Comparison of ENCODE assay signal across 25 cellular contexts in genomic region chr12:131801254-131801866, GRCh38. TPM values are rescaled to one million over a fixed set of nuclear protein-coding genes. Genes with fewer than 3 reads are reported as not detected.
"Had no signal": no experiment of that assay in that cellular context is flagged by ENCODE, and none has a peak within 500 bp of the region (broad histone marks: within the 10 kb centered on the region; RNA-seq: fewer than 3 reads in every experiment).

No MANE protein-coding gene starts in this region.

- H3K9ac ChIP-seq: parathyroid adenoma had no signal

- DNase-seq: dermis blood vessel endothelial cell; effector memory CD4-positive, alpha-beta T cell; foreskin keratinocyte; heart left ventricle; hippocampal formation; left ventricle myocardium superior; lower lobe of right lung; naive thymus-derived CD8-positive, alpha-beta T cell; sigmoid colon; stimulated activated CD4-positive, alpha-beta T cell treated with anti-CD3 and anti-CD28 coated beads, Interleukin-2, amount 100 ng/mL, for 24 hours; stimulated activated CD4-positive, alpha-beta T cell treated with anti-CD3 and anti-CD28 coated beads, Interleukin-4, amount 100 ng/mL, for 24 hours; stimulated activated naive CD4-positive, alpha-beta T cell treated with Interleukin-2 at 50 U/mL for 16 hours; stomach; thyroid gland; trophoblast cell had no signal

- H3K4me3 ChIP-seq: coronary artery, esophagus muscularis mucosa, gastroesophageal sphincter, heart left ventricle, lower lobe of right lung, right atrium auricular region, sigmoid colon, stomach, thyroid gland, vagina had no signal

- FAIRE-seq: endothelial cell of umbilical vein, keratinocyte had no signal

- H3K27me3 ChIP-seq: esophagus muscularis mucosa, foreskin keratinocyte, gastroesophageal sphincter, heart left ventricle, neutrophil, right atrium auricular region, sigmoid colon, stomach, thyroid gland, vagina had no signal

- H3K79me2 ChIP-seq: parathyroid adenoma had no signal

- H2AFZ ChIP-seq: parathyroid adenoma had no signal

- ATAC-seq: foreskin keratinocyte; gastroesophageal sphincter; heart left ventricle; left ventricle myocardium superior; lower lobe of right lung; naive thymus-derived CD8-positive, alpha-beta T cell; stimulated activated effector memory CD8-positive, alpha-beta T cell treated with anti-CD3 and anti-CD28 coated beads, Interleukin-12 subunit alpha, Interleukin-12 subunit beta, amount 100 ng/mL, for 72 hours had no signal

- H3K9me3 ChIP-seq: esophagus muscularis mucosa, gastroesophageal sphincter, heart left ventricle, lower lobe of right lung, neutrophil, right atrium auricular region, sigmoid colon, stomach, thyroid gland, vagina had no signal

- H3K27ac ChIP-seq: coronary artery, esophagus muscularis mucosa, foreskin keratinocyte, gastroesophageal sphincter, heart left ventricle, lower lobe of right lung, neutrophil, parathyroid adenoma, right atrium auricular region, sigmoid colon, stomach, thyroid gland, vagina had no signal

RNA-seq across cellular contexts. Expression of gene MMP17, which starts 26.8 kb away (rescaled TPM):
- polyA plus RNA-seq: naive thymus-derived CD8-positive, alpha-beta T cell had no signal
